ENCODE assay signal across 11 cellular contexts in the genomic region with DNA sequence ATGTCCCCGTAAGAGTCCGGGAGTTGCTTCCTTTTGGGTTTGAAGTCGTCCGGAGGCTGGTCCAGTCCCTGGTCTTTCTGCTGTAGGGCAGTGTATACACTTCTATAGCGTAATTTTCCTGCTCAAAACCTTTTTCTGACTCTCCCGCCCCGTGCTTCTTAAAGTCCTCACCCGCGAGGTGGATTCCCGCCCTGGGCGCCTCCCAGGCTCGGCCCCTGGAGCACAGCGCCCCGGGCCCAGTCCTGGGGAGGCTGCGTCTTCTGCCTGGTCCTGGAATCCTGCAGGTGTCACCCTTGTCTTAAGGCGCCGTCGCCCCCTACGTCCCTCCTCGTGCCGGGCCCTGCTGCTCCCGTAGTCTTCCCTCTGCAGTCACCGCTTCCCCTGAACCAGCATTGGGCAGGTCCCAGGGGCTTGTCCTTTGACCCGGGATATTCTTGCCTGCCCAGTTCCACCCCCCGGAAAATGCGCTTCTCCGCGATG. TPM values are rescaled to one million over a fixed set of nuclear protein-coding genes. Genes with fewer than 3 reads are reported as not detected.
DNase-seq lines count a peak whose midpoint lies in the region; ATAC-seq and TF ChIP-seq lines count a peak whose summit lies in the region.
"Had no signal": no experiment of that assay in that cellular context is flagged by ENCODE, and none has a peak within 500 bp of the region (broad histone marks: within the 10 kb centered on the region; RNA-seq: fewer than 3 reads in every experiment).

No MANE protein-coding gene starts in this region.

- 20 to 22% methylated on average over 16 to 18 of the region's 28 CpGs for WGBS in esophagus squamous epithelium, 2 donors

- H3K4me1 Mint-ChIP-seq in activated T-cell treated with anti-CD3 and anti-CD28 coated beads, Interleukin-2, amount 50 U/mL, for 24 hours (ENCODE audit: low read depth) = no peaks in the 10 kb centered on the region

- H3K36me3 ChIP-seq in subcutaneous abdominal adipose tissue (ENCODE audit: control insufficient read depth in 5 of 5, insufficient read depth in 5 of 5, low read length in 5 of 5) (no peaks in the 10 kb centered on the region), gastrocnemius medialis (peaks cover 0 to 4% of the 10 kb centered on the region in 2 donors), esophagus squamous epithelium (peaks cover 0 to 9% (median 0%) of the 10 kb centered on the region in 3 donors)

- peaks cover 50% of the 10 kb centered on the region for H3K9me3 Mint-ChIP-seq in activated T-cell treated with anti-CD3 and anti-CD28 coated beads, Interleukin-2, amount 50 U/mL, for 24 hours

- peaks cover 62% of the 10 kb centered on the region for H3K36me3 Mint-ChIP-seq in activated T-cell treated with anti-CD3 and anti-CD28 coated beads, Interleukin-2, amount 50 U/mL, for 24 hours (ENCODE audit: low read depth)

- ATAC-seq in gastrocnemius medialis = no peak

- H3K4me1 ChIP-seq in subcutaneous abdominal adipose tissue (ENCODE audit: control insufficient read depth in 5 of 5, insufficient read depth in 5 of 5, low read length in 5 of 5) (peaks cover 0 to 10% (median 0%) of the 10 kb centered on the region in 5 donors), gastrocnemius medialis (no peaks in the 10 kb centered on the region), esophagus squamous epithelium (no peaks in the 10 kb centered on the region)

- H3K27ac ChIP-seq in subcutaneous abdominal adipose tissue (ENCODE audit: low read depth, low read length) = no peak overlapping the region
- H3K27ac ChIP-seq in gastrocnemius medialis = no peak overlapping the region
- H3K27ac ChIP-seq in esophagus squamous epithelium = no peak overlapping the region

- TF ChIP-seq POLR2A in gastrocnemius medialis (IDR thresholded peaks at IDR 0.05) (no peak), esophagus squamous epithelium (IDR thresholded peaks at IDR 0.05) (no peak)

- intact Hi-C loops in gastrocnemius medialis (cut with DNase I; ENCODE audit: low total_unique reads) (no loop called here), esophagus squamous epithelium (cut with DNase I) (no loop called here)

- H3K4me3 Mint-ChIP-seq in activated T-cell treated with anti-CD3 and anti-CD28 coated beads, Interleukin-2, amount 50 U/mL, for 24 hours = no peak overlapping the region

- H3K9me3 ChIP-seq in subcutaneous abdominal adipose tissue (ENCODE audit: control insufficient read depth in 5 of 5, low read length in 5 of 5) (peaks cover 0 to 57% (median 22%) of the 10 kb centered on the region in 5 donors), gastrocnemius medialis (peaks cover 0 to 7% (median 0%) of the 10 kb centered on the region in 3 donors), esophagus squamous epithelium (peaks cover 0 to 96% (median 42%) of the 10 kb centered on the region in 3 donors)

- H3K27ac Mint-ChIP-seq in activated T-cell treated with anti-CD3 and anti-CD28 coated beads, Interleukin-2, amount 50 U/mL, for 24 hours = no peak overlapping the region

- peak; percentile 15 to 17 for DNase-seq in activated T-cell treated with anti-CD3 and anti-CD28 coated beads, Interleukin-2, amount 50 U/mL, for 48 hours
- no peak for DNase-seq in activated T-cell treated with anti-CD3 and anti-CD28 coated beads, Interleukin-2, amount 50 U/mL, for 24 hours
- DNase-seq in dermis blood vessel endothelial cell = peak; percentile 27
- peak; percentile 82 for DNase-seq in left kidney (ENCODE audit: low read depth, low spot score)
- DNase-seq in NCI-H510A treated with DMSO at 0.1 percent for 48 hours (lab: John Stamatoyannopoulos, UW) = no peak
- no peak for DNase-seq in gastrocnemius medialis
- DNase-seq in esophagus squamous epithelium (lab: John Stamatoyannopoulos, UW) = no peak
- DNase-seq: central memory CD4-positive, alpha-beta T cell; KBM-7; T-helper 1 cell had no signal

- peak overlapping the region; percentile 18 to 53 (median 51) for H3K4me3 ChIP-seq in subcutaneous abdominal adipose tissue (ENCODE audit: low read depth in 1 of 5, low read length in 5 of 5)
- no peak overlapping the region for H3K4me3 ChIP-seq in gastrocnemius medialis
- peak overlapping the region in 2 of 4 donors; percentile 8 to 38 for H3K4me3 ChIP-seq in esophagus squamous epithelium

- in situ Hi-C loops in gastrocnemius medialis (cut with MboI; ENCODE audit: low sequenced_read_pairs in 4 of 4) = no loop called here

- H3K9ac ChIP-seq in subcutaneous abdominal adipose tissue (ENCODE audit: low read length in 5 of 5) = no peak overlapping the region

- no peaks in the 10 kb centered on the region for H3K27me3 ChIP-seq in subcutaneous abdominal adipose tissue (ENCODE audit: control insufficient read depth in 5 of 5, insufficient read depth in 4 of 5, low read length in 5 of 5)
- peaks cover 0 to 4% (median 0%) of the 10 kb centered on the region in 3 donors for H3K27me3 ChIP-seq in gastrocnemius medialis
- H3K27me3 ChIP-seq in esophagus squamous epithelium = no peaks in the 10 kb centered on the region

- peaks cover 5% of the 10 kb centered on the region for H3K27me3 Mint-ChIP-seq in activated T-cell treated with anti-CD3 and anti-CD28 coated beads, Interleukin-2, amount 50 U/mL, for 24 hours

- TF ChIP-seq CTCF in gastrocnemius medialis (IDR thresholded peaks at IDR 0.05 in 4 of 5, conservative IDR thresholded peaks at IDR 0.05 in 1 of 5) (no peak), esophagus squamous epithelium (IDR thresholded peaks at IDR 0.05) (peak in 1 of 6 experiments; percentile 15)

RNA-seq across cellular contexts. Expression of gene ZNF808, which starts 34.4 kb away (rescaled TPM):
- total RNA-seq in dermis blood vessel endothelial cell (23.3 and 31.1 TPM in 2 replicates), gastrocnemius medialis (10 to 100 TPM in 1 of 4 donors, 1 to 10 TPM in 3; 3.4 to 12.9 (median 7.9) TPM), esophagus squamous epithelium (10 to 100 TPM in 1 of 4 donors, 1 to 10 TPM in 3; 6.7 to 17.0 (median 7.6) TPM)

RNA-seq across cellular contexts. Expression of gene ZNF578, which starts 39.7 kb away (rescaled TPM):
- total RNA-seq in dermis blood vessel endothelial cell = 2.9 and 3.2 TPM in 2 replicates
- under 1 TPM in 3 of 4 donors, not detected in 1; 0.20 to 0.63 (median 0.33) TPM for total RNA-seq in gastrocnemius medialis
- 1 to 10 TPM in 1 of 4 donors, under 1 TPM in 2, not detected in 1; 0.18 to 1.5 (median 0.41) TPM for total RNA-seq in esophagus squamous epithelium

Comparison
In these comparisons a context has a peak if more than half of its experiments do, and no peak if none do; other contexts are left out.
1. DNase-seq: peak in activated T-cell treated with anti-CD3 and anti-CD28 coated beads, Interleukin-2, amount 50 U/mL, for 48 hours (2 of 2), dermis blood vessel endothelial cell (single experiment) and left kidney (single experiment); none in activated T-cell treated with anti-CD3 and anti-CD28 coated beads, Interleukin-2, amount 50 U/mL, for 24 hours (single experiment), NCI-H510A treated with DMSO at 0.1 percent for 48 hours (single experiment), gastrocnemius medialis (0 of 2) and esophagus squamous epithelium (single experiment).
2. H3K4me3 ChIP-seq: peak in subcutaneous abdominal adipose tissue (5 of 5); none in gastrocnemius medialis (0 of 4).